14 cellular contexts compared by ENCODE assay signal in genomic region chr20:57025261-57025660, GRCh38.
DNase-seq lines count a peak whose midpoint lies in the region; ATAC-seq and TF ChIP-seq lines count a peak whose summit lies in the region.
"Had no signal": no experiment of that assay in that cellular context is flagged by ENCODE, and none has a peak within 500 bp of the region (broad histone marks: within the 10 kb centered on the region; RNA-seq: fewer than 3 reads in every experiment).

No MANE protein-coding gene starts in this region.

- H3K36me3 Mint-ChIP-seq in CD14-positive monocyte = no peaks in the 10 kb centered on the region
- H3K36me3 Mint-ChIP-seq: CD8-positive, alpha-beta T cell had no signal

- peaks cover 0 to 12% (median 0%) of the 10 kb centered on the region in 4 donors for H3K27me3 ChIP-seq in esophagus muscularis mucosa
- no peaks in the 10 kb centered on the region for H3K27me3 ChIP-seq in rectal smooth muscle tissue (ENCODE audit: control insufficient read depth, insufficient read depth, low read length)

- TF ChIP-seq EP300 in esophagus muscularis mucosa (IDR thresholded peaks at IDR 0.05) = no peak

- WGBS in esophagus muscularis mucosa = 33% methylated on average over 3 of the region's 3 CpGs

- no peaks in the 10 kb centered on the region for H3K9me3 ChIP-seq in esophagus muscularis mucosa
- H3K9me3 ChIP-seq: Caco-2, SJCRH30 had no signal

- no peak for TF ChIP-seq POLR2A in esophagus muscularis mucosa (IDR thresholded peaks at IDR 0.05; ENCODE audit: low read depth)

- intact Hi-C loops in CD14-positive monocyte (cut with micrococcal nuclease) (no loop called here), esophagus muscularis mucosa (cut with DNase I) (no loop called here)

- H3K4me3 ChIP-seq in LNCaP clone FGC (ENCODE audit: low read depth, low read length) = no peak overlapping the region
- no peak overlapping the region for H3K4me3 ChIP-seq in esophagus muscularis mucosa
- no peak overlapping the region for H3K4me3 ChIP-seq in rectal smooth muscle tissue (ENCODE audit: low read length)
- H3K4me3 ChIP-seq: SJCRH30 had no signal

- H3K27me3 Mint-ChIP-seq in CD14-positive monocyte (ENCODE audit: low read depth in 3 of 3) = peaks cover 17% of the 10 kb centered on the region in 3 donors

- no peak overlapping the region for H3K9ac ChIP-seq in rectal smooth muscle tissue (ENCODE audit: low read length)

- H3K9me3 Mint-ChIP-seq in CD14-positive monocyte = peaks cover 0 to 3% (median 0%) of the 10 kb centered on the region in 7 donors
- H3K9me3 Mint-ChIP-seq: CD8-positive, alpha-beta T cell had no signal

- no peak overlapping the region for H3K27ac Mint-ChIP-seq in CD14-positive monocyte
- H3K27ac Mint-ChIP-seq: CD8-positive, alpha-beta T cell had no signal

- H3K4me1 Mint-ChIP-seq in CD14-positive monocyte = no peaks in the 10 kb centered on the region

- peak overlapping the region; percentile 56 to 71 (median 66) for H3K27ac ChIP-seq in esophagus muscularis mucosa (replicated peaks in 1 of 4)
- H3K27ac ChIP-seq in rectal smooth muscle tissue (ENCODE audit: low read depth, low read length) = peak overlapping the region; percentile 3
- H3K27ac ChIP-seq: SJCRH30 had no signal

- TF ChIP-seq CTCF in CD14-positive monocyte (IDR thresholded peaks at IDR 0.05) (no peak), LNCaP clone FGC (IDR thresholded peaks at IDR 0.05; ENCODE audit: control insufficient read depth, extremely low read depth, insufficient read depth) (no peak), esophagus muscularis mucosa (IDR thresholded peaks at IDR 0.05) (no peak)

- no peak for ATAC-seq in HG03521 (IDR thresholded peaks at IDR 0.05; ENCODE audit: unreplicated experiment)
- ATAC-seq: CD8-positive, alpha-beta T cell; SK-N-SH treated with all-trans-retinoic acid at 6 μM for 48 hours had no signal

- DNase-seq in CD14-positive monocyte (ENCODE audit: low spot score) (peak; percentile 17), LNCaP clone FGC (ENCODE audit: low read depth) (peak; percentile 21), esophagus muscularis mucosa (ENCODE audit: extremely low spot score) (no peak), germinal center (ENCODE audit: low spot score) (no peak), SKM-1 (lab: John Stamatoyannopoulos, UW; ENCODE audit: unreplicated experiment) (no peak)
- DNase-seq: Caco-2; CD8-positive, alpha-beta T cell; MV-4-11; NCI-H2029; NCI-H526 treated with DMSO at 0.1 percent for 48 hours had no signal

- H3K36me3 ChIP-seq in esophagus muscularis mucosa = no peaks in the 10 kb centered on the region
- no peaks in the 10 kb centered on the region for H3K36me3 ChIP-seq in rectal smooth muscle tissue (ENCODE audit: control insufficient read depth, insufficient read depth, low read length)
- H3K36me3 ChIP-seq: SJCRH30 had no signal

- no peak overlapping the region for H3K4me3 Mint-ChIP-seq in CD14-positive monocyte
- H3K4me3 Mint-ChIP-seq: CD8-positive, alpha-beta T cell had no signal

- H3K4me1 ChIP-seq in esophagus muscularis mucosa (peaks cover 0 to 20% (median 18%) of the 10 kb centered on the region in 4 donors), rectal smooth muscle tissue (ENCODE audit: control insufficient read depth, insufficient read depth, low read length) (peaks cover 2% of the 10 kb centered on the region)

Comparison
In these comparisons a context has a peak if more than half of its experiments do, and no peak if none do; other contexts are left out.
1. DNase-seq: peak in CD14-positive monocyte (single experiment) and LNCaP clone FGC (single experiment); none in esophagus muscularis mucosa (single experiment), germinal center (single experiment) and SKM-1 (single experiment).